ENCODE assay signal across 8 cellular contexts in genomic region chr21:36385233-36385908, GRCh38. TPM values are rescaled to one million over a fixed set of nuclear protein-coding genes. Genes with fewer than 3 reads are reported as not detected.
DNase-seq lines count a peak whose midpoint lies in the region; ATAC-seq and TF ChIP-seq lines count a peak whose summit lies in the region.

TSS of gene CHAF1B (plus strand) at chr21:36385392. CDS start at chr21:36386137, 745 bp downstream.

- H3K4me3 ChIP-seq in iPS-18c (ENCODE audit: insufficient read depth, low read depth, low read length) (peak within 1 kb of the TSS; percentile 69), skeletal muscle satellite cell (ENCODE audit: low read length) (peak within 1 kb of the TSS; percentile 88)

- DNase-seq in DMS 273 (lab: John Stamatoyannopoulos, UW; ENCODE audit: unreplicated experiment) (peak; percentile 92), DMS 273 treated with DMSO at 0.1 percent for 48 hours (lab: John Stamatoyannopoulos, UW) (no peak), NCI-H1930 (lab: John Stamatoyannopoulos, UW) (peak; percentile 62 to 79), UCSD-AML1 (lab: John Stamatoyannopoulos, UW; ENCODE audit: unreplicated experiment) (peak; percentile 82)

- peak; percentile 84 for ATAC-seq in HG02943 (IDR thresholded peaks at IDR 0.05; ENCODE audit: low read depth, unreplicated experiment)

- no peaks in the 10 kb centered on the region for H3K9me3 Mint-ChIP-seq in brain

- peak within 1 kb of the TSS in 2 of 5 experiments; percentile 17 to 67 for H3K27ac Mint-ChIP-seq in brain

- H3K9me3 ChIP-seq in iPS-18c (ENCODE audit: control insufficient read depth, insufficient read depth, low read length) (peaks cover 2% of the 10 kb centered on the region), skeletal muscle satellite cell (replicated peaks; ENCODE audit: low read length) (no peaks in the 10 kb centered on the region)

- H3K36me3 Mint-ChIP-seq in brain: peaks cover 12% of the 10 kb centered on the region

- H3K9ac ChIP-seq in skeletal muscle satellite cell (ENCODE audit: low read depth, low read length): peak within 1 kb of the TSS; percentile 81

- peak within 1 kb of the TSS; percentile 90 for H3K4me2 ChIP-seq in skeletal muscle satellite cell (ENCODE audit: low read length)

- peaks cover 31% of the 10 kb centered on the region for H3K4me1 Mint-ChIP-seq in brain

- H3K4me1 ChIP-seq in skeletal muscle satellite cell (ENCODE audit: control insufficient read depth, insufficient read depth, low read length): peaks cover 18% of the 10 kb centered on the region

- H3K36me3 ChIP-seq in skeletal muscle satellite cell (ENCODE audit: insufficient read depth, low read length): peaks cover 6% of the 10 kb centered on the region

- no peak for TF ChIP-seq CTCF in brain (conservative IDR thresholded peaks at IDR 0.05)

- H3K27me3 Mint-ChIP-seq in brain: no peaks in the 10 kb centered on the region

- H3K4me3 Mint-ChIP-seq in brain: peak within 1 kb of the TSS; percentile 82 to 87 (median 86)

- H3K27me3 ChIP-seq in skeletal muscle satellite cell (ENCODE audit: control insufficient read depth, insufficient read depth, low read length): no peaks in the 10 kb centered on the region

RNA-seq across cellular contexts. Expression of gene CHAF1B, which starts in this region (rescaled TPM):
- polyA plus RNA-seq in brain (ENCODE audit: insufficient read depth, low read depth, low replicate concordance): 15.1 TPM
- total RNA-seq in skeletal muscle satellite cell (2012; rRNA removed): 3.5 and 4.3 TPM in 2 replicates
